1 cellular context compared by ENCODE assay signal in the genomic region with DNA sequence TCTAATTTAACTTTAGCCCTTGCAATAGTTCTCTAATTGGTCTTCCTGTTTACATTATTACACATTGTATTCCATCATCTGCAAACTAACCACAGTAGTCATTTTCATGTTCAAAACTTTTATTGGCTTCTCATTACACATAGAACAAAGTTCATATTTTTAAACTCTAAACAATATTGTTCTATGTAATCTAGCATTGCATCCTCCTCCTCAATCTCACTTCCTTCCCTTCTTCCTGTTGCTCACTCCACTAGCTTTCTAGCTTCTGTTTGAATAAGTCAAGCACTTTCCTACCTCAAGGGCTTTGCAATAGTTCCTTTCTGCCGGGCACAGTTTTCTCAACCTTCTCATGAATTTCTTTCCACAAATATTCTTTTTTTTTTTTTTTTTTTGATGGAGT.
TF ChIP-seq lines count a peak whose summit lies in the region.

No MANE protein-coding gene starts in this region.

TF ChIP-seq in endothelial cell of umbilical vein, 7 proteins besides CTCF, POLR2A, EP300 and RAD21:
- TF ChIP-seq FOS (IDR thresholded peaks at IDR 0.05; ENCODE audit: borderline replicate concordance, insufficient read depth, low read length), result peak; percentile 6
TF ChIP-seq in endothelial cell of umbilical vein: peak in this region for 1; not testable (repeated sequence) for 6.
